In genomic region chr6:3769610-3770009, GRCh38 we compare ENCODE assay signal across 17 cellular contexts. TPM values are rescaled to one million over a fixed set of nuclear protein-coding genes. Genes with fewer than 3 reads are reported as not detected.
DNase-seq lines count a peak whose midpoint lies in the region; ATAC-seq and TF ChIP-seq lines count a peak whose summit lies in the region.
"Had no signal": no experiment of that assay in that cellular context is flagged by ENCODE, and none has a peak within 500 bp of the region (broad histone marks: within the 10 kb centered on the region; RNA-seq: fewer than 3 reads in every experiment).

No MANE protein-coding gene starts in this region.

- DNase-seq in AG08395 (ENCODE audit: low spot score) (peak; percentile 56), HCEC 1CT (peak; percentile 65), amniotic epithelial cell (ENCODE audit: low read depth) (peak; percentile 81), inferior parietal cortex (ENCODE audit: extremely low spot score) (peak; percentile 15), epidermal melanocyte (ENCODE audit: insufficient read length, low spot score) (no peak), BE2C (no peak), superior temporal gyrus (ENCODE audit: extremely low spot score) (no peak)
- DNase-seq: activated gamma-delta T cell; KBM-7; naive B cell; NCI-H146; NCI-H510A treated with DMSO at 0.1 percent for 48 hours; psoas muscle; stimulated activated naive CD8-positive, alpha-beta T cell treated with anti-CD3 and anti-CD28 coated beads, Interleukin-15, amount 100 ng/mL, for 72 hours had no signal

- peaks cover 12% of the 10 kb centered on the region for H3K27me3 ChIP-seq in BE2C
- H3K27me3 ChIP-seq: ascending aorta had no signal

- H3K4me1 ChIP-seq in BE2C: no peaks in the 10 kb centered on the region
- H3K4me1 ChIP-seq: psoas muscle had no signal

- no peak overlapping the region for H3K4me3 ChIP-seq in BE2C (ENCODE audit: low read depth, low read length)
- H3K4me3 ChIP-seq: ascending aorta, PC-9, psoas muscle had no signal

- no peaks in the 10 kb centered on the region for H3K36me3 ChIP-seq in BE2C
- H3K36me3 ChIP-seq: ascending aorta had no signal

- no peak for ATAC-seq in GM19035 (IDR thresholded peaks at IDR 0.05; ENCODE audit: unreplicated experiment)
- ATAC-seq: psoas muscle; stimulated activated naive CD8-positive, alpha-beta T cell treated with anti-CD3 and anti-CD28 coated beads, Interleukin-15, amount 100 ng/mL, for 72 hours had no signal

- H3K9me3 ChIP-seq in BE2C: no peaks in the 10 kb centered on the region
- H3K9me3 ChIP-seq: ascending aorta, psoas muscle had no signal

- no peak for TF ChIP-seq CTCF in BE2C (IDR thresholded peaks at IDR 0.05; ENCODE audit: low read depth, low read length)

RNA-seq across cellular contexts. Expression of gene PXDC1, which starts 18.1 kb away (rescaled TPM):
- not detected for polyA plus RNA-seq in BE2C (2012; ENCODE audit: insufficient read depth, insufficient read length, low read depth)

Comparison
In these comparisons a context has a peak if more than half of its experiments do, and no peak if none do; other contexts are left out.
1. DNase-seq: peak in AG08395 (single experiment), HCEC 1CT (single experiment), amniotic epithelial cell (single experiment) and inferior parietal cortex (single experiment); none in epidermal melanocyte (single experiment), BE2C (single experiment) and superior temporal gyrus (single experiment).